ENCODE assay signal across 12 cellular contexts in genomic region chr12:117097159-117097558, GRCh38. TPM values are rescaled to one million over a fixed set of nuclear protein-coding genes. Genes with fewer than 3 reads are reported as not detected.
DNase-seq lines count a peak whose midpoint lies in the region; ATAC-seq and TF ChIP-seq lines count a peak whose summit lies in the region.
"Had no signal": no experiment of that assay in that cellular context is flagged by ENCODE, and none has a peak within 500 bp of the region (broad histone marks: within the 10 kb centered on the region; RNA-seq: fewer than 3 reads in every experiment).

No MANE protein-coding gene starts in this region.

- H3K27me3 ChIP-seq in BLaER1 = peaks cover 37% of the 10 kb centered on the region
- H3K27me3 ChIP-seq in CD8-positive, alpha-beta memory T cell (ENCODE audit: insufficient read depth, low read length, poor library complexity, severe bottlenecking) = no peaks in the 10 kb centered on the region

- POLR2A ChIA-PET in CD8-positive, alpha-beta memory T cell (lab: Charles Lee) = no interaction called here

- no peaks in the 10 kb centered on the region for H3K36me3 ChIP-seq in BLaER1
- no peaks in the 10 kb centered on the region for H3K36me3 ChIP-seq in CD8-positive, alpha-beta memory T cell (ENCODE audit: insufficient read depth, low read length)

- CTCF ChIA-PET in CD8-positive, alpha-beta memory T cell (lab: Charles Lee) = no interaction called here

- H3K4me2 ChIP-seq in BLaER1 = peak overlapping the region; percentile 99

- no peak overlapping the region for H3K27ac ChIP-seq in BLaER1
- H3K27ac ChIP-seq in CD8-positive, alpha-beta memory T cell (ENCODE audit: low read depth, low read length) = no peak overlapping the region

- H3K9me3 Mint-ChIP-seq in CD8-positive, alpha-beta memory T cell = no peaks in the 10 kb centered on the region
- H3K9me3 Mint-ChIP-seq: activated naive CD4-positive, alpha-beta T cell treated with anti-CD3 and anti-CD28 coated beads, Interleukin-2, amount 50 U/mL, for 72 hours had no signal

- peaks cover 79% of the 10 kb centered on the region for H3K4me1 ChIP-seq in BLaER1
- peaks cover 14% of the 10 kb centered on the region for H3K4me1 ChIP-seq in CD8-positive, alpha-beta memory T cell (ENCODE audit: insufficient read depth, low read length)

- TF ChIP-seq CTCF in foreskin fibroblast (IDR thresholded peaks at IDR 0.05; ENCODE audit: low read depth, low read length) = no peak

- peaks cover 48% of the 10 kb centered on the region for H4K20me1 ChIP-seq in BLaER1

- H3K27me3 Mint-ChIP-seq in CD8-positive, alpha-beta memory T cell = peaks cover 5 to 7% of the 10 kb centered on the region in 2 donors

- no peak overlapping the region for H3K4me3 ChIP-seq in BLaER1
- H3K4me3 ChIP-seq in CD8-positive, alpha-beta memory T cell (ENCODE audit: low read length) = no peak overlapping the region
- H3K4me3 ChIP-seq in foreskin fibroblast (ENCODE audit: low read depth in 1 of 2, low read length in 2 of 2) = no peak overlapping the region

- peak in 1 of 5 donors; percentile 18 for DNase-seq in CD8-positive, alpha-beta memory T cell
- DNase-seq in NCI-H748 (lab: John Stamatoyannopoulos, UW; ENCODE audit: unreplicated experiment) (peak; percentile 39), left kidney (ENCODE audit: low read depth, low spot score) (peak; percentile 45), NCI-H2081 treated with DMSO at 0.1 percent for 48 hours (lab: John Stamatoyannopoulos, UW) (no peak), dedifferentiated amniotic fluid mesenchymal stem cell (ENCODE audit: extremely low spot score) (no peak), foreskin fibroblast (no peak)
- DNase-seq: EL; stimulated activated CD8-positive, alpha-beta memory T cell treated with anti-CD3 and anti-CD28 coated beads, Interleukin-4, amount 100 ng/mL, for 48 hours had no signal

- no peak overlapping the region for H3K27ac Mint-ChIP-seq in CD8-positive, alpha-beta memory T cell
- H3K27ac Mint-ChIP-seq: activated naive CD4-positive, alpha-beta T cell treated with anti-CD3 and anti-CD28 coated beads, Interleukin-2, amount 50 U/mL, for 72 hours had no signal

- ATAC-seq in HG03039 (IDR thresholded peaks at IDR 0.05; ENCODE audit: unreplicated experiment) = no peak
- ATAC-seq: activated naive CD4-positive, alpha-beta T cell treated with anti-CD3 and anti-CD28 coated beads, Interleukin-2, amount 50 U/mL, for 72 hours; Right ventricle myocardium inferior had no signal

- peaks cover 14 to 30% (median 29%) of the 10 kb centered on the region in 3 donors for H3K4me1 Mint-ChIP-seq in CD8-positive, alpha-beta memory T cell

- no peaks in the 10 kb centered on the region for H3K36me3 Mint-ChIP-seq in CD8-positive, alpha-beta memory T cell

- peak overlapping the region in 4 of 7 donors; percentile 38 to 94 (median 72) for H3K4me3 Mint-ChIP-seq in CD8-positive, alpha-beta memory T cell

- H3K9ac ChIP-seq in BLaER1 = no peak overlapping the region

- no peaks in the 10 kb centered on the region for H3K9me3 ChIP-seq in BLaER1
- no peaks in the 10 kb centered on the region for H3K9me3 ChIP-seq in CD8-positive, alpha-beta memory T cell (ENCODE audit: low read length)

RNA-seq across cellular contexts. Expression of gene TESC, which starts 2.1 kb away (rescaled TPM):
- 10 to 100 TPM; 32.3 to 32.6 TPM for total RNA-seq in CD8-positive, alpha-beta memory T cell
- polyA plus RNA-seq in CD8-positive, alpha-beta memory T cell = 22.8 TPM

Comparison
In these comparisons a context has a peak if more than half of its experiments do, and no peak if none do; other contexts are left out.
1. DNase-seq: peak in NCI-H748 (single experiment) and left kidney (single experiment); none in NCI-H2081 treated with DMSO at 0.1 percent for 48 hours (single experiment), dedifferentiated amniotic fluid mesenchymal stem cell (single experiment) and foreskin fibroblast (0 of 2).